Comparison of ENCODE assay signal across 1 cellular context in the genomic region with DNA sequence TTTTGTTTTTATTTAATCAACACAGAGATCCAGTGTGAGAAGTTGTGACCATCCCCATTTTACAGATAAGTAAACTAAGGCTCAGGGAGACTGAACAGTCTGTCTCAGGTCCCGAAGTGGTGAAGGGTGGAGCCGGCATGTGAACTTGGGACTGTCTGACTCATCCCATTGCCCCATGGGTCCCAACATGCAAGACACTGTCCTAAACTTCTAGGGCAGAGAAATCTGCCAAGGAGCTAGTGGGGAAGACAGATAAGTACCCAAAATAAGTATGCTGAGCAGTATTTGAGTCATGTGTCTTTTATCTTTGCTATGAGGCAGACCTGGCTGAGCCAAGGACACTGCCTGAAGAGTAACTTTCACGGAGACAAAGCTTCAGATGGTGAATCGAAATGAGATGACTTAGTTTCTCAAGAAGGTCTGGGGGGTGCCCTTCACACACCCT.
TF ChIP-seq lines count a peak whose summit lies in the region.

No MANE protein-coding gene starts in this region.

TF ChIP-seq in K562, 482 proteins besides CTCF, POLR2A, EP300 and RAD21 (continues in another document):
- TF ChIP-seq, protein P1, sequence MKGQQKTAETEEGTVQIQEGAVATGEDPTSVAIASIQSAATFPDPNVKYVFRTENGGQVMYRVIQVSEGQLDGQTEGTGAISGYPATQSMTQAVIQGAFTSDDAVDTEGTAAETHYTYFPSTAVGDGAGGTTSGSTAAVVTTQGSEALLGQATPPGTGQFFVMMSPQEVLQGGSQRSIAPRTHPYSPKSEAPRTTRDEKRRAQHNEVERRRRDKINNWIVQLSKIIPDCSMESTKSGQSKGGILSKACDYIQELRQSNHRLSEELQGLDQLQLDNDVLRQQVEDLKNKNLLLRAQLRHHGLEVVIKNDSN (CRISPR knock-in tag; IDR thresholded peaks at IDR 0.05), result peak; percentile 60
- TF ChIP-seq RBM17 (IDR thresholded peaks at IDR 0.05; ENCODE audit: borderline replicate concordance, low read depth, low read length) (no peak), ZNF280A (IDR thresholded peaks at IDR 0.05; ENCODE audit: low read depth, partially characterized antibody) (no peak), EGR1 (conservative IDR thresholded peaks at IDR 0.05) (no peak), EZH2 (IDR thresholded peaks at IDR 0.05; ENCODE audit: borderline replicate concordance, low read depth, low read length) (no peak), SMAD4 (CRISPR knock-in tag; conservative IDR thresholded peaks at IDR 0.05) (peak; percentile 52; the same call in 1 of the 2 replicates), ADNP (tag; IDR thresholded peaks at IDR 0.05) (peak; percentile 100), TCF3 (CRISPR knock-in tag; IDR thresholded peaks at IDR 0.05) (peak; percentile 84), MTA2 (IDR thresholded peaks at IDR 0.05; ENCODE audit: low read depth) (0 out of 2 replicates have a peak, but pooled peaks have one; percentile 30), MEIS2 (IDR thresholded peaks at IDR 0.05; ENCODE audit: partially characterized antibody) (peak; percentile 10), NR2C2 (CRISPR knock-in tag; IDR thresholded peaks at IDR 0.05) (no peak), NR2C2 (tag; IDR thresholded peaks at IDR 0.05) (peak; percentile 12; the same call in 1 of the 2 replicates), TOE1 (IDR thresholded peaks at IDR 0.05; ENCODE audit: borderline replicate concordance) (peak; percentile 59; the same call in 1 of the 2 replicates), TOE1 (CRISPR knock-in tag; IDR thresholded peaks at IDR 0.05; ENCODE audit: borderline replicate concordance, low read depth) (no peak), RCOR1 (IDR thresholded peaks at IDR 0.05; ENCODE audit: borderline replicate concordance in 1 of 2, low read depth in 2 of 2, low read length in 2 of 2) (peak; percentile 82 to 98), MEF2A (IDR thresholded peaks at IDR 0.05; ENCODE audit: control insufficient read depth, low read depth, low read length) (peak; percentile 56; the same call in 1 of the 2 replicates), ATF1 (CRISPR knock-in tag; IDR thresholded peaks at IDR 0.05) (no peak), ATF1 (tag; IDR thresholded peaks at IDR 0.05) (peak; percentile 21; the same call in 1 of the 2 replicates), CBX5 (IDR thresholded peaks at IDR 0.05; ENCODE audit: borderline replicate concordance, low read depth) (no peak), TAF1 (IDR thresholded peaks at IDR 0.05; ENCODE audit: control insufficient read depth, extremely low read depth, insufficient read depth, low read length, severe bottlenecking) (no peak), HNRNPK (IDR thresholded peaks at IDR 0.05; ENCODE audit: low read depth, low read length, poor library complexity, severe bottlenecking) (no peak), RBM15 (IDR thresholded peaks at IDR 0.05; ENCODE audit: insufficient read depth, low read length) (no peak), TBL1XR1 (IDR thresholded peaks at IDR 0.05; ENCODE audit: low read length in 2 of 2) (peak in 1 of 2 experiments; percentile 66; a peak in 2 of 4 replicates), EHMT2 (IDR thresholded peaks at IDR 0.05) (peak; percentile 74; the same call in 1 of the 2 replicates), ZBTB43 (CRISPR knock-in tag; IDR thresholded peaks at IDR 0.05) (no peak), HDAC2 (IDR thresholded peaks at IDR 0.05) (peak; percentile 98), CBFA2T2 (conservative IDR thresholded peaks at IDR 0.05) (peak; percentile 56), ZNF174 (CRISPR knock-in tag; IDR thresholded peaks at IDR 0.05) (no peak), MEF2D (tag; conservative IDR thresholded peaks at IDR 0.05; ENCODE audit: low read depth) (peak; percentile 86), CTBP1 (IDR thresholded peaks at IDR 0.05; ENCODE audit: borderline replicate concordance) (peak; percentile 64; the same call in 1 of the 2 replicates), E2F4 (CRISPR knock-in tag; IDR thresholded peaks at IDR 0.05; ENCODE audit: low read depth) (no peak), CEBPB (tag; IDR thresholded peaks at IDR 0.05) (peak; percentile 73), BHLHE40 (IDR thresholded peaks at IDR 0.05; ENCODE audit: low read length) (peak; percentile 52), SMARCC2 (IDR thresholded peaks at IDR 0.05; ENCODE audit: low read depth) (peak; percentile 74; the same call in 1 of the 2 replicates), SNAPC5 (CRISPR knock-in tag; IDR thresholded peaks at IDR 0.05) (no peak), ATF7 (IDR thresholded peaks at IDR 0.05) (peak; percentile 61; the same call in 1 of the 2 replicates), SMARCA4 (IDR thresholded peaks at IDR 0.05) (peak; percentile 80), NCOR1 (IDR thresholded peaks at IDR 0.05) (peak; percentile 73), RBM25 (IDR thresholded peaks at IDR 0.05; ENCODE audit: low read depth, low read length, severe bottlenecking) (peak; percentile 94), ZNF589 (CRISPR knock-in tag; IDR thresholded peaks at IDR 0.05; ENCODE audit: low read depth) (0 out of 2 replicates have a peak, but pooled peaks have one; percentile 26), GTF2A2 (tag; IDR thresholded peaks at IDR 0.05) (0 out of 2 replicates have a peak, but pooled peaks have one; percentile 55), ZNF583 (CRISPR knock-in tag; IDR thresholded peaks at IDR 0.05) (0 out of 2 replicates have a peak, but pooled peaks have one; percentile 14), DPF2 (IDR thresholded peaks at IDR 0.05) (peak; percentile 87), NR2C1 (IDR thresholded peaks at IDR 0.05) (no peak), NR2C1 (tag; IDR thresholded peaks at IDR 0.05) (peak; percentile 25; the same call in 1 of the 2 replicates), NFIC (IDR thresholded peaks at IDR 0.05) (peak; percentile 51; the same call in 1 of the 2 replicates), ZNF143 (CRISPR knock-in tag; IDR thresholded peaks at IDR 0.05) (no peak), DMBX1 (CRISPR knock-in tag; IDR thresholded peaks at IDR 0.05; ENCODE audit: borderline replicate concordance) (peak; percentile 38; the same call in 1 of the 2 replicates), RFX1 (IDR thresholded peaks at IDR 0.05) (no peak), RBM39 (optimal IDR thresholded peaks at IDR 0.05; ENCODE audit: low read depth, low read length) (no peak), SRSF3 (IDR thresholded peaks at IDR 0.05; ENCODE audit: insufficient read depth, low read length) (no peak), BRD4 (IDR thresholded peaks at IDR 0.05) (no peak), SMARCE1 (IDR thresholded peaks at IDR 0.05) (peak; percentile 71), ZNF449 (CRISPR knock-in tag; IDR thresholded peaks at IDR 0.05) (no peak), LCOR (CRISPR knock-in tag; IDR thresholded peaks at IDR 0.05) (peak; percentile 92), JUND (IDR thresholded peaks at IDR 0.05; ENCODE audit: borderline replicate concordance, low read depth, low read length) (peak; percentile 91), JUND (tag; IDR thresholded peaks at IDR 0.05; ENCODE audit: borderline replicate concordance, low read depth, low read length) (peak; percentile 90), ZNF134 (CRISPR knock-in tag; conservative IDR thresholded peaks at IDR 0.05) (0 out of 2 replicates have a peak, but pooled peaks have one; percentile 18), HDAC1 (IDR thresholded peaks at IDR 0.05) (peak; percentile 81 to 88; a peak in 3 of 4 replicates), ZNF165 (CRISPR knock-in tag; IDR thresholded peaks at IDR 0.05; ENCODE audit: borderline replicate concordance) (peak; percentile 66; the same call in 1 of the 2 replicates), MECOM (CRISPR knock-in tag; IDR thresholded peaks at IDR 0.05) (peak; percentile 75), ZNF175 (CRISPR knock-in tag; IDR thresholded peaks at IDR 0.05; ENCODE audit: low read depth) (0 out of 2 replicates have a peak, but pooled peaks have one; percentile 41), CHD4 (IDR thresholded peaks at IDR 0.05; ENCODE audit: insufficient read depth, insufficient replicate concordance, low read depth, low read length, poor library complexity, severe bottlenecking) (peak; percentile 90), RB1 (IDR thresholded peaks at IDR 0.05; ENCODE audit: low read depth) (peak; percentile 37; the same call in 1 of the 2 replicates), BCOR (IDR thresholded peaks at IDR 0.05) (peak; percentile 100), FOS (IDR thresholded peaks at IDR 0.05; ENCODE audit: extremely low read depth, insufficient read length) (peak; percentile 32), KDM1A (IDR thresholded peaks at IDR 0.05) (peak; percentile 97 to 99), ZNF77 (CRISPR knock-in tag; IDR thresholded peaks at IDR 0.05) (no peak), LEF1 (IDR thresholded peaks at IDR 0.05) (peak; percentile 59; the same call in 1 of the 2 replicates)
- TF ChIP-seq, protein P2, sequence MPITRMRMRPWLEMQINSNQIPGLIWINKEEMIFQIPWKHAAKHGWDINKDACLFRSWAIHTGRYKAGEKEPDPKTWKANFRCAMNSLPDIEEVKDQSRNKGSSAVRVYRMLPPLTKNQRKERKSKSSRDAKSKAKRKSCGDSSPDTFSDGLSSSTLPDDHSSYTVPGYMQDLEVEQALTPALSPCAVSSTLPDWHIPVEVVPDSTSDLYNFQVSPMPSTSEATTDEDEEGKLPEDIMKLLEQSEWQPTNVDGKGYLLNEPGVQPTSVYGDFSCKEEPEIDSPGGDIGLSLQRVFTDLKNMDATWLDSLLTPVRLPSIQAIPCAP (CRISPR knock-in tag; IDR thresholded peaks at IDR 0.05; ENCODE audit: borderline replicate concordance), result no peak
- TF ChIP-seq, protein P3, sequence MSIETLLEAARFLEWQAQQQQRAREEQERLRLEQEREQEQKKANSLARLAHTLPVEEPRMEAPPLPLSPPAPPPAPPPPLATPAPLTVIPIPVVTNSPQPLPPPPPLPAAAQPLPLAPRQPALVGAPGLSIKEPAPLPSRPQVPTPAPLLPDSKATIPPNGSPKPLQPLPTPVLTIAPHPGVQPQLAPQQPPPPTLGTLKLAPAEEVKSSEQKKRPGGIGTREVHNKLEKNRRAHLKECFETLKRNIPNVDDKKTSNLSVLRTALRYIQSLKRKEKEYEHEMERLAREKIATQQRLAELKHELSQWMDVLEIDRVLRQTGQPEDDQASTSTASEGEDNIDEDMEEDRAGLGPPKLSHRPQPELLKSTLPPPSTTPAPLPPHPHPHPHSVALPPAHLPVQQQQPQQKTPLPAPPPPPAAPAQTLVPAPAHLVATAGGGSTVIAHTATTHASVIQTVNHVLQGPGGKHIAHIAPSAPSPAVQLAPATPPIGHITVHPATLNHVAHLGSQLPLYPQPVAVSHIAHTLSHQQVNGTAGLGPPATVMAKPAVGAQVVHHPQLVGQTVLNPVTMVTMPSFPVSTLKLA (conservative IDR thresholded peaks at IDR 0.05), result peak in 1 of 2 experiments; percentile 53; a peak in 1 of 4 replicates
